8 cellular contexts compared by ENCODE assay signal in the genomic region with DNA sequence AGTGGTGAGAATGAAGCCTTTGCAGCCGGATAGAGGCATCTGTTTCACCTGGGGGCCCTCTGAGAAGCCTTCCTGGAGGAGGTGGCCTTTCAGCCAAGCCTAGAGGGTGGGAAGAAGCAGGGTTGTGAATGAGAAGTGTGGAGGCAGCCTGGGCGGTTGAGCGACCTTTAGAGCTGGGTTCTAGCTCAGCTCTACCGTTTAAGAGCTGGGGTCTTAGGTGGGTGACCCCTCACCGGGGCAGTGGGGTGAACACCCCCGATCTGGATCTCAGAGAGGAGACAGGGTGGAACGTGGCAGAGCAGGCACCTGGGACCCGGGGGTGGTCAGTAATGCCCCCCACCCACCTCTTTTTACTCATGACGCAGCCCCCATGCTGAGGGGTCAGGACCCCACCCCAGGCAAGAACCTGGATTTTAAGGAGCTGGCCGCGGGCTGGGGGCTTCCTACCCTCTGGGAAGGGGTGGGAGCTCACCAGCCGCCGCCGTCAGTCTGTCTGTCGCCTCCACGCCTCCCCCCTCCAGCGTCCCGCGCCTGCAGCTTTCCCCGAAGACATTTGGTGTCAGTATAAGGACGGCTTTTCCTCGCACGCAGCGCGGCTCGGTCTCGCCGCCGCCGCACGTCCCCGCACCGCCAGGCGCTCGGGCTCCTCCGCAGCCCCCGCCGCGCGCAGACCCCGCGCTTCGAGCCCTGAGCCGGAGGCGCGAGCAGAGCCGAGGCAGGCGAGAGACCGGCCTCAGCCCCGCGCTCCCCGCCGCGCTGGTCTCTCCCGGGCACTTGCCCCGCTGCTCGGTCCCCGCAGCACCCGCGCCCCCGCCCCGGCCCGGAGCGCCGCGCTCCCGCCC. TPM values are rescaled to one million over a fixed set of nuclear protein-coding genes. Genes with fewer than 3 reads are reported as not detected.
DNase-seq lines count a peak whose midpoint lies in the region; ATAC-seq and TF ChIP-seq lines count a peak whose summit lies in the region.

No MANE protein-coding gene starts in this region.

- H3K27ac ChIP-seq in mesendoderm (ENCODE audit: low read depth, low read length) (no peak overlapping the region), thymus (ENCODE audit: low read depth) (no peak overlapping the region), spleen (no peak overlapping the region)

- no peak overlapping the region for H3K9ac ChIP-seq in mesendoderm (ENCODE audit: low read length)

- TF ChIP-seq POLR2A in spleen (IDR thresholded peaks at IDR 0.05) = no peak

- no peak overlapping the region for H3K4ac ChIP-seq in mesendoderm (ENCODE audit: low read depth, low read length)

- peaks cover 18% of the 10 kb centered on the region for H3K27me3 ChIP-seq in mesendoderm (ENCODE audit: insufficient read depth, low read length, poor library complexity)
- H3K27me3 ChIP-seq in thymus (ENCODE audit: control insufficient read depth, insufficient read depth) = peaks cover 33% of the 10 kb centered on the region
- H3K27me3 ChIP-seq in spleen (replicated peaks in 1 of 7) = peaks cover 2 to 99% (median 46%) of the 10 kb centered on the region in 7 donors

- H3K18ac ChIP-seq in mesendoderm (ENCODE audit: low read length) = no peak overlapping the region

- no peak overlapping the region for H4K5ac ChIP-seq in mesendoderm (ENCODE audit: low read length)

- peaks cover 38% of the 10 kb centered on the region for H3K27me3 Mint-ChIP-seq in activated naive CD8-positive, alpha-beta T cell treated with anti-CD3 and anti-CD28 coated beads, Interleukin-2, amount 50 U/mL, for 24 hours

- H3K79me2 ChIP-seq in mesendoderm (ENCODE audit: control insufficient read depth, insufficient read depth, low read length) = no peaks in the 10 kb centered on the region

- no peaks in the 10 kb centered on the region for H3K36me3 Mint-ChIP-seq in activated naive CD8-positive, alpha-beta T cell treated with anti-CD3 and anti-CD28 coated beads, Interleukin-2, amount 50 U/mL, for 24 hours (ENCODE audit: low read depth)

- no peak overlapping the region for H2BK120ac ChIP-seq in mesendoderm (ENCODE audit: low read depth, low read length)

- H3K27ac Mint-ChIP-seq in activated naive CD8-positive, alpha-beta T cell treated with anti-CD3 and anti-CD28 coated beads, Interleukin-2, amount 50 U/mL, for 24 hours = peak overlapping the region; percentile 41

- H3K4me2 ChIP-seq in mesendoderm (ENCODE audit: low read length) = peak overlapping the region; percentile 36

- no peak overlapping the region for H3K56ac ChIP-seq in mesendoderm (ENCODE audit: low read length)

- no peaks in the 10 kb centered on the region for H3K9me3 ChIP-seq in thymus (ENCODE audit: control insufficient read depth)
- H3K9me3 ChIP-seq in spleen = no peaks in the 10 kb centered on the region

- H3K23ac ChIP-seq in mesendoderm (ENCODE audit: low read length) = no peak overlapping the region

- peaks cover 7% of the 10 kb centered on the region for H3K4me1 Mint-ChIP-seq in activated naive CD8-positive, alpha-beta T cell treated with anti-CD3 and anti-CD28 coated beads, Interleukin-2, amount 50 U/mL, for 24 hours

- H3K4me3 ChIP-seq in mesendoderm (ENCODE audit: low read length) (no peak overlapping the region), thymus (ENCODE audit: low read length) (peak overlapping the region; percentile 37), spleen (peak overlapping the region in 4 of 8 donors; percentile 7 to 57 (median 15))

- H3K79me1 ChIP-seq in mesendoderm (ENCODE audit: low read length) = no peaks in the 10 kb centered on the region

- H2BK15ac ChIP-seq in mesendoderm (replicated peaks; ENCODE audit: low read depth) = no peak overlapping the region

- H3K4me1 ChIP-seq in mesendoderm (ENCODE audit: control insufficient read depth, low read depth, low read length) (no peaks in the 10 kb centered on the region), thymus (ENCODE audit: control insufficient read depth, insufficient read depth, low read length) (no peaks in the 10 kb centered on the region), spleen (peaks cover 0 to 18% (median 8%) of the 10 kb centered on the region in 6 donors)

- intact Hi-C loops in spleen (cut with DNase I; ENCODE audit: low total_unique reads) = no loop called here

- DNase-seq in Ammon's horn (ENCODE audit: low spot score) (peak; percentile 69), NCI-H69 (lab: John Stamatoyannopoulos, UW) (peak; percentile 47), mesendoderm (no peak), NCI-H526 treated with DMSO at 0.1 percent for 48 hours (lab: John Stamatoyannopoulos, UW) (no peak), spleen (no peak)
- peak; percentile 45 for DNase-seq in activated naive CD8-positive, alpha-beta T cell treated with anti-CD3 and anti-CD28 coated beads, Interleukin-2, amount 50 U/mL, for 24 hours

- no peak overlapping the region for H2BK5ac ChIP-seq in mesendoderm (ENCODE audit: low read length)

- H3K4me3 Mint-ChIP-seq in activated naive CD8-positive, alpha-beta T cell treated with anti-CD3 and anti-CD28 coated beads, Interleukin-2, amount 50 U/mL, for 24 hours = peak overlapping the region; percentile 53

- H3K36me3 ChIP-seq in mesendoderm (ENCODE audit: control insufficient read depth, insufficient read depth, low read length) (no peaks in the 10 kb centered on the region), thymus (ENCODE audit: control insufficient read depth, insufficient read depth) (no peaks in the 10 kb centered on the region), spleen (no peaks in the 10 kb centered on the region)

- ATAC-seq in activated naive CD8-positive, alpha-beta T cell treated with anti-CD3 and anti-CD28 coated beads, Interleukin-2, amount 50 U/mL, for 24 hours = no peak
- ATAC-seq in GM18498 (IDR thresholded peaks at IDR 0.05; ENCODE audit: unreplicated experiment) = no peak

- H3K9me3 Mint-ChIP-seq in activated naive CD8-positive, alpha-beta T cell treated with anti-CD3 and anti-CD28 coated beads, Interleukin-2, amount 50 U/mL, for 24 hours = no peaks in the 10 kb centered on the region

- TF ChIP-seq CTCF in spleen (IDR thresholded peaks at IDR 0.05 in 8 of 11, conservative IDR thresholded peaks at IDR 0.05 in 3 of 11) = peak in 1 of 11 experiments; percentile 24

- H4K8ac ChIP-seq in mesendoderm (ENCODE audit: low read depth, low read length) = no peak overlapping the region

- no peak overlapping the region for H2AK5ac ChIP-seq in mesendoderm (ENCODE audit: low read length)

- no CpG with 5 or more reads among the region's 67 CpGs for WGBS in mesendoderm (ENCODE audit: extremely low coverage, insufficient coverage, low lambda C conversion rate)
- 8% methylated on average over 67 of the region's 67 CpGs for WGBS in thymus
- 8 to 28% (median 11%) methylated on average over 14 to 67 of the region's 67 CpGs for WGBS in spleen, 5 donors

RNA-seq across cellular contexts. Expression of gene CACNA1I, which starts 13.4 kb away (rescaled TPM):
- 0.21 TPM for polyA plus RNA-seq in mesendoderm (2013, experiment 1 of 2)
- 0.21 TPM for polyA plus RNA-seq in mesendoderm (2013, experiment 2 of 2)
- polyA plus RNA-seq in thymus = 0.68 TPM
- total RNA-seq in spleen = 1 to 10 TPM in 5 of 7 donors, under 1 TPM in 2; 0.66 to 4.1 (median 1.4) TPM
- polyA plus RNA-seq in spleen = under 1 TPM; 0.24 to 0.83 (median 0.43) TPM

RNA-seq across cellular contexts. Expression of gene RPS19BP1, which starts 24.6 kb away (rescaled TPM):
- polyA plus RNA-seq in mesendoderm (2013, experiment 1 of 2) = 84.4 TPM
- polyA plus RNA-seq in mesendoderm (2013, experiment 2 of 2) = 84.3 TPM
- polyA plus RNA-seq in thymus = 127 TPM
- total RNA-seq in spleen = 100 to 1,000 TPM in 2 of 7 donors, 10 to 100 TPM in 5; 55.8 to 147 (median 57.3) TPM
- polyA plus RNA-seq in spleen = 100 to 1,000 TPM; 154 to 210 (median 181) TPM

RNA-seq across cellular contexts. Expression of gene ATF4, which starts 36.8 kb away (rescaled TPM):
- 631 TPM for polyA plus RNA-seq in mesendoderm (2013, experiment 1 of 2)
- polyA plus RNA-seq in mesendoderm (2013, experiment 2 of 2) = 629 TPM
- 520 TPM for polyA plus RNA-seq in thymus
- total RNA-seq in spleen = 100 to 1,000 TPM; 190 to 286 (median 256) TPM
- polyA plus RNA-seq in spleen = 100 to 1,000 TPM; 341 to 414 (median 357) TPM

RNA-seq across cellular contexts. Expression of gene MIEF1, which starts 55.1 kb away (rescaled TPM):
- polyA plus RNA-seq in mesendoderm (2013, experiment 1 of 2) = 28.6 TPM
- 28.4 TPM for polyA plus RNA-seq in mesendoderm (2013, experiment 2 of 2)
- 8.7 TPM for polyA plus RNA-seq in thymus
- 10 to 100 TPM; 24.4 to 31.4 (median 27.5) TPM for total RNA-seq in spleen
- 10 to 100 TPM in 1 of 3 donors, 1 to 10 TPM in 2; 5.8 to 11.2 (median 6.7) TPM for polyA plus RNA-seq in spleen

Comparison
In these comparisons a context has a peak if more than half of its experiments do, and no peak if none do; other contexts are left out.
1. DNase-seq: peak in Ammon's horn (single experiment), NCI-H69 (single experiment) and activated naive CD8-positive, alpha-beta T cell treated with anti-CD3 and anti-CD28 coated beads, Interleukin-2, amount 50 U/mL, for 24 hours (single experiment); none in mesendoderm (single experiment), NCI-H526 treated with DMSO at 0.1 percent for 48 hours (single experiment) and spleen (single experiment).